ENCODE assay signal across 7 cellular contexts in genomic region chr7:55140221-55140980, GRCh38.
DNase-seq lines count a peak whose midpoint lies in the region; ATAC-seq, FAIRE-seq and TF ChIP-seq lines count a peak whose summit lies in the region.

No MANE protein-coding gene starts in this region.

- no peaks in the 10 kb centered on the region for H4K20me1 ChIP-seq in osteoblast (ENCODE audit: insufficient read depth, low read length)

- peak overlapping the region; percentile 16 for H3K4me2 ChIP-seq in osteoblast (ENCODE audit: insufficient read depth, low read length)

- H3K9me3 ChIP-seq in adipocyte (ENCODE audit: control insufficient read depth, low read length) (no peaks in the 10 kb centered on the region), osteoblast (ENCODE audit: low read depth, low read length) (no peaks in the 10 kb centered on the region), ascending aorta (no peaks in the 10 kb centered on the region)

- peak overlapping the region; percentile 11 for H3K9ac ChIP-seq in adipocyte (ENCODE audit: low read length)

- H3K36me3 ChIP-seq in adipocyte (ENCODE audit: control insufficient read depth, insufficient read depth, low read length, severe bottlenecking), result peaks cover 29% of the 10 kb centered on the region
- peaks cover 34% of the 10 kb centered on the region for H3K36me3 ChIP-seq in osteoblast (ENCODE audit: insufficient read depth, low read length)
- peaks cover 27 to 29% of the 10 kb centered on the region in 2 donors for H3K36me3 ChIP-seq in ascending aorta

- H2AFZ ChIP-seq in osteoblast (ENCODE audit: low read length), result no peak overlapping the region

- H3K4me3 ChIP-seq in adipocyte (ENCODE audit: low read length), result peak overlapping the region; percentile 42
- H3K4me3 ChIP-seq in osteoblast (ENCODE audit: insufficient read depth, low read length), result no peak overlapping the region
- no peak overlapping the region for H3K4me3 ChIP-seq in ascending aorta

- H3K4me1 ChIP-seq in adipocyte (ENCODE audit: control insufficient read depth, insufficient read depth, low read length) (peaks cover 17% of the 10 kb centered on the region), osteoblast (ENCODE audit: insufficient read depth, low read length) (peaks cover 10% of the 10 kb centered on the region), ascending aorta (no peaks in the 10 kb centered on the region)

- TF ChIP-seq CTCF in osteoblast (IDR thresholded peaks at IDR 0.05; ENCODE audit: extremely low read depth, low read depth, low read length) (no peak), ascending aorta (IDR thresholded peaks at IDR 0.05) (no peak), D721Med (IDR thresholded peaks at IDR 0.05; ENCODE audit: insufficient read depth, missing control alignments) (no peak)

- H3K27ac ChIP-seq in osteoblast (ENCODE audit: low read depth, low read length) (peak overlapping the region; percentile 51), ascending aorta (no peak overlapping the region), caudate nucleus (ENCODE audit: low read depth, low read length) (no peak overlapping the region)

- peaks cover 56% of the 10 kb centered on the region for H3K79me2 ChIP-seq in osteoblast (ENCODE audit: insufficient read depth, low read length)

- FAIRE-seq in GM19239 (lab: Jason Lieb, UNC) (no peak), D721Med (lab: Jason Lieb, UNC) (no peak)

- H3K27me3 ChIP-seq in adipocyte (replicated peaks; ENCODE audit: control insufficient read depth, insufficient read depth, low read length) (no peaks in the 10 kb centered on the region), osteoblast (ENCODE audit: insufficient read depth, low read length) (no peaks in the 10 kb centered on the region), ascending aorta (no peaks in the 10 kb centered on the region)

- intact Hi-C loops in ascending aorta (cut with DNase I), result no loop called here

- DNase-seq in GM19239 (ENCODE audit: insufficient read length, low spot score) (peak; percentile 13), adipocyte (ENCODE audit: low read depth) (peak; percentile 70), osteoblast (ENCODE audit: insufficient read length, low spot score, missing footprints) (peak; percentile 89), ascending aorta (ENCODE audit: low spot score in 2 of 2) (no peak), caudate nucleus (lab: John Stamatoyannopoulos, UW) (no peak), D721Med (ENCODE audit: insufficient read length, low spot score) (no peak)

- ATAC-seq in HG02885 (IDR thresholded peaks at IDR 0.05; ENCODE audit: poor library complexity, unreplicated experiment), result peak; percentile 97

Comparison
In these comparisons a context has a peak if more than half of its experiments do, and no peak if none do; other contexts are left out.
1. DNase-seq: peak in GM19239 (single experiment), adipocyte (single experiment) and osteoblast (single experiment); none in ascending aorta (0 of 2), caudate nucleus (0 of 61) and D721Med (single experiment).